In the genomic region with DNA sequence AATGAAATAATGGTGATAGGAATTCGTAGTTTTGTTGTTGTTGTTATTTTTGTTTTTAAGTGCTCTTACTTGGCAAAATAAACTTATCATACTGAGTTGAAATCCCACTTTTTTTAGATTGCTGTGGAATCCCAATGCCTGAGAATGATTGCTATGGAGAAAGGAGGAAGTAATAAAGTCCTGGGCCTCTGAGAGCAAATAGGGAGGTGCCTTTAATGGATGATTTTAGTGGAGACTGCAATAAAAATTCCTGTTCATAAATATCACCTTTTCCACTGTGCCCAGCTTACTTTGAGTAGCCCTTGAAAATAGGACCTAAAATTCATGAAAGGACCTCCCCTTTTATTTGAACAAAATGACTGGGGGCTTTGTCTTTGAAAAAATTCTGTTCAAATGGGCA, we compare ENCODE assay signal across 15 cellular contexts. TPM values are rescaled to one million over a fixed set of nuclear protein-coding genes. Genes with fewer than 3 reads are reported as not detected.
DNase-seq lines count a peak whose midpoint lies in the region; ATAC-seq, FAIRE-seq and TF ChIP-seq lines count a peak whose summit lies in the region.
"Had no signal": no experiment of that assay in that cellular context is flagged by ENCODE, and none has a peak within 500 bp of the region (broad histone marks: within the 10 kb centered on the region; RNA-seq: fewer than 3 reads in every experiment).

No MANE protein-coding gene starts in this region.

- H4K20me1 ChIP-seq in SK-N-SH (ENCODE audit: insufficient read depth), result no peaks in the 10 kb centered on the region
- H4K20me1 ChIP-seq: BLaER1 treated with 17β-estradiol and CSF1 and Interleukin-3, amounts not matched to agents 10 nM and 100 nM had no signal

- no peak overlapping the region for H2AFZ ChIP-seq in SK-N-SH (ENCODE audit: low read depth)

- H3K79me2 ChIP-seq in SK-N-SH (ENCODE audit: insufficient read depth), result no peaks in the 10 kb centered on the region

- TF ChIP-seq EP300 in transverse colon (IDR thresholded peaks at IDR 0.05; ENCODE audit: low read depth) (no peak), SK-N-SH (IDR thresholded peaks at IDR 0.05; ENCODE audit: borderline replicate concordance in 1 of 2, low read depth in 1 of 2, low read length in 1 of 2) (no peak)

- CTCF ChIA-PET in SK-N-SH (lab: Yijun Ruan, JAX), result interaction anchor here (1.5 kb wide), 1 partner anchor 21 kb away, joined by 6 read pairs; no protein-coding TSS in a partner anchor

- DNase-seq in HuH-7 (ENCODE audit: low spot score), result peak; percentile 15
- DNase-seq in mucosa of descending colon, result peak in 1 of 3 donors; percentile 33
- DNase-seq in transverse colon, result no peak
- no peak for DNase-seq in SK-N-SH
- no peak for DNase-seq in activated CD8-positive, alpha-beta memory T cell treated with anti-CD3 and anti-CD28 coated beads, Interleukin-2, amount 50 U/mL, for 4 hours
- DNase-seq: Calu3; CD8-positive, alpha-beta T cell; DMS79 treated with DMSO at 0.1 percent for 48 hours; GF-D8 had no signal

- FAIRE-seq in colon (lab: Jason Lieb, UNC), result peak; percentile 33
- FAIRE-seq: HTR-8/SVneo had no signal

- intact Hi-C loops in mucosa of descending colon (cut with DNase I, micrococcal nuclease) (no loop called here), transverse colon (cut with DNase I; ENCODE audit: low total_unique reads) (no loop called here)

- H3K9ac ChIP-seq in SK-N-SH, result no peak overlapping the region
- H3K9ac ChIP-seq: BLaER1 treated with 17β-estradiol and CSF1 and Interleukin-3, amounts not matched to agents 10 nM and 100 nM had no signal

- TF ChIP-seq RAD21 in SK-N-SH (IDR thresholded peaks at IDR 0.05; ENCODE audit: low read length), result no peak

- TF ChIP-seq POLR2A in transverse colon (IDR thresholded peaks at IDR 0.05), result no peak

- H3K4me1 ChIP-seq in mucosa of descending colon (ENCODE audit: low read depth) (peaks cover 22% of the 10 kb centered on the region), transverse colon (peaks cover 13 to 29% (median 21%) of the 10 kb centered on the region in 4 donors), SK-N-SH (ENCODE audit: control insufficient read depth in 1 of 2, insufficient read depth in 2 of 2, low read depth in 1 of 2, low read length in 1 of 2) (no peaks in the 10 kb centered on the region)
- H3K4me1 ChIP-seq: HAP-1 had no signal

- H3K36me3 ChIP-seq in mucosa of descending colon (ENCODE audit: low read depth), result no peaks in the 10 kb centered on the region
- no peaks in the 10 kb centered on the region for H3K36me3 ChIP-seq in transverse colon
- no peaks in the 10 kb centered on the region for H3K36me3 ChIP-seq in SK-N-SH (replicated peaks in 1 of 2; ENCODE audit: control insufficient read depth in 1 of 2, insufficient read depth in 2 of 2, low read length in 1 of 2)
- H3K36me3 ChIP-seq: BLaER1 treated with 17β-estradiol and CSF1 and Interleukin-3, amounts not matched to agents 10 nM and 100 nM; HAP-1 had no signal

- POLR2A ChIA-PET in SK-N-SH (lab: Yijun Ruan, JAX), result no interaction called here

- ATAC-seq in mucosa of descending colon (peak; percentile 63), HG03565 (IDR thresholded peaks at IDR 0.05; ENCODE audit: unreplicated experiment) (no peak)
- ATAC-seq: CD8-positive, alpha-beta T cell had no signal

- H3K9me2 ChIP-seq in SK-N-SH, result no peaks in the 10 kb centered on the region

- peak overlapping the region; percentile 78 to 86 (median 80) for H3K27ac ChIP-seq in transverse colon
- no peak overlapping the region for H3K27ac ChIP-seq in SK-N-SH (ENCODE audit: low read depth in 2 of 2, low read length in 1 of 2)
- H3K27ac ChIP-seq: BLaER1 treated with 17β-estradiol and CSF1 and Interleukin-3, amounts not matched to agents 10 nM and 100 nM; HL-60 had no signal

- no peaks in the 10 kb centered on the region for H3K27me3 ChIP-seq in transverse colon
- H3K27me3 ChIP-seq in SK-N-SH (ENCODE audit: insufficient read depth), result peaks cover 12% of the 10 kb centered on the region; the same call in 1 of the 2 replicates
- H3K27me3 ChIP-seq: BLaER1 treated with 17β-estradiol and CSF1 and Interleukin-3, amounts not matched to agents 10 nM and 100 nM had no signal

- in situ Hi-C loops in transverse colon (cut with MboI; ENCODE audit: low pct_ligation_motif_present in 1 of 4, low pct_unique_long_range_greater_than_20kb in 1 of 4, low sequenced_read_pairs in 3 of 4), result no loop called here

- H3K4me3 ChIP-seq in mucosa of descending colon (no peak overlapping the region), transverse colon (no peak overlapping the region), SK-N-SH (ENCODE audit: low read depth in 2 of 2, low read length in 1 of 2) (no peak overlapping the region)
- H3K4me3 ChIP-seq: BLaER1 treated with 17β-estradiol and CSF1 and Interleukin-3, amounts not matched to agents 10 nM and 100 nM; HAP-1 had no signal

- TF ChIP-seq CTCF in mucosa of descending colon (IDR thresholded peaks at IDR 0.05) (no peak), transverse colon (IDR thresholded peaks at IDR 0.05) (no peak), SK-N-SH (IDR thresholded peaks at IDR 0.05) (no peak)

- no peaks in the 10 kb centered on the region for H3K9me3 ChIP-seq in mucosa of descending colon
- no peaks in the 10 kb centered on the region for H3K9me3 ChIP-seq in transverse colon
- H3K9me3 ChIP-seq in SK-N-SH, result no peaks in the 10 kb centered on the region
- H3K9me3 ChIP-seq: BLaER1 treated with 17β-estradiol and CSF1 and Interleukin-3, amounts not matched to agents 10 nM and 100 nM; HAP-1 had no signal

- 36 to 50% methylated on average over 1 of the region's 1 CpG for WGBS in transverse colon (ENCODE audit: low coverage in 1 of 2), 2 donors
- 40% methylated on average over 1 of the region's 1 CpG for WGBS in SK-N-SH (ENCODE audit: low lambda C conversion rate)

- H3K4me2 ChIP-seq in SK-N-SH, result no peak overlapping the region
- H3K4me2 ChIP-seq: BLaER1 treated with 17β-estradiol and CSF1 and Interleukin-3, amounts not matched to agents 10 nM and 100 nM had no signal

- no peaks in the 10 kb centered on the region for H3F3A ChIP-seq in SK-N-SH (replicated peaks; ENCODE audit: insufficient read depth)

TF ChIP-seq in SK-N-SH, 30 proteins besides CTCF, POLR2A, EP300 and RAD21:
- TF ChIP-seq FOXJ3 (CRISPR knock-in tag; IDR thresholded peaks at IDR 0.05) (no peak), NFIC (IDR thresholded peaks at IDR 0.05; ENCODE audit: borderline replicate concordance) (no peak), RFX5 (IDR thresholded peaks at IDR 0.05; ENCODE audit: low read length) (no peak), USF2 (IDR thresholded peaks at IDR 0.05; ENCODE audit: borderline replicate concordance, low read depth, low read length) (no peak), TEAD4 (IDR thresholded peaks at IDR 0.05; ENCODE audit: borderline replicate concordance, insufficient read depth) (no peak), RCOR1 (IDR thresholded peaks at IDR 0.05; ENCODE audit: low read length) (no peak)
- TF ChIP-seq, protein P1, sequence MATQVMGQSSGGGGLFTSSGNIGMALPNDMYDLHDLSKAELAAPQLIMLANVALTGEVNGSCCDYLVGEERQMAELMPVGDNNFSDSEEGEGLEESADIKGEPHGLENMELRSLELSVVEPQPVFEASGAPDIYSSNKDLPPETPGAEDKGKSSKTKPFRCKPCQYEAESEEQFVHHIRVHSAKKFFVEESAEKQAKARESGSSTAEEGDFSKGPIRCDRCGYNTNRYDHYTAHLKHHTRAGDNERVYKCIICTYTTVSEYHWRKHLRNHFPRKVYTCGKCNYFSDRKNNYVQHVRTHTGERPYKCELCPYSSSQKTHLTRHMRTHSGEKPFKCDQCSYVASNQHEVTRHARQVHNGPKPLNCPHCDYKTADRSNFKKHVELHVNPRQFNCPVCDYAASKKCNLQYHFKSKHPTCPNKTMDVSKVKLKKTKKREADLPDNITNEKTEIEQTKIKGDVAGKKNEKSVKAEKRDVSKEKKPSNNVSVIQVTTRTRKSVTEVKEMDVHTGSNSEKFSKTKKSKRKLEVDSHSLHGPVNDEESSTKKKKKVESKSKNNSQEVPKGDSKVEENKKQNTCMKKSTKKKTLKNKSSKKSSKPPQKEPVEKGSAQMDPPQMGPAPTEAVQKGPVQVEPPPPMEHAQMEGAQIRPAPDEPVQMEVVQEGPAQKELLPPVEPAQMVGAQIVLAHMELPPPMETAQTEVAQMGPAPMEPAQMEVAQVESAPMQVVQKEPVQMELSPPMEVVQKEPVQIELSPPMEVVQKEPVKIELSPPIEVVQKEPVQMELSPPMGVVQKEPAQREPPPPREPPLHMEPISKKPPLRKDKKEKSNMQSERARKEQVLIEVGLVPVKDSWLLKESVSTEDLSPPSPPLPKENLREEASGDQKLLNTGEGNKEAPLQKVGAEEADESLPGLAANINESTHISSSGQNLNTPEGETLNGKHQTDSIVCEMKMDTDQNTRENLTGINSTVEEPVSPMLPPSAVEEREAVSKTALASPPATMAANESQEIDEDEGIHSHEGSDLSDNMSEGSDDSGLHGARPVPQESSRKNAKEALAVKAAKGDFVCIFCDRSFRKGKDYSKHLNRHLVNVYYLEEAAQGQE (IDR thresholded peaks at IDR 0.05; ENCODE audit: low read depth, low read length), result no peak
TF ChIP-seq in SK-N-SH: peak in this region for 0.

RNA-seq across cellular contexts. Expression of gene ANKH, which starts 21.8 kb away (rescaled TPM):
- total RNA-seq in mucosa of descending colon (100 to 1,000 TPM in 2 of 3 donors, 10 to 100 TPM in 1; 85.4 to 177 (median 105) TPM), transverse colon (10 to 100 TPM; 24.7 to 96.5 (median 69.4) TPM)
- polyA plus RNA-seq in SK-N-SH (2012; rRNA removed), result 14.8 and 22.0 TPM in 2 replicates
- polyA plus RNA-seq in SK-N-SH (2012; cell fraction: cytosol; rRNA removed), result 13.9 and 22.2 TPM in 2 replicates
- 14.6 and 16.6 TPM in 2 replicates for polyA plus RNA-seq in SK-N-SH (2012; cell fraction: nucleus; rRNA removed)

Comparison
In these comparisons a context has a peak if more than half of its experiments do, and no peak if none do; other contexts are left out.
1. H3K27ac ChIP-seq: peak in transverse colon (4 of 4); none in SK-N-SH (0 of 2).